In genomic region chr6:69290116-69290515, GRCh38 we compare ENCODE assay signal across 15 cellular contexts.
"Had no signal": no experiment of that assay in that cellular context is flagged by ENCODE, and none has a peak within 500 bp of the region (broad histone marks: within the 10 kb centered on the region; RNA-seq: fewer than 3 reads in every experiment).

No MANE protein-coding gene starts in this region.

- H3K9me3 ChIP-seq: testis had no signal

- H3K27ac ChIP-seq: coronary artery, parathyroid adenoma, spleen, testis had no signal

- H3K4me1 ChIP-seq: parathyroid adenoma, spleen, testis had no signal

- DNase-seq: activated CD4-positive, alpha-beta memory T cell treated with anti-CD3 and anti-CD28 coated beads, Interleukin-2, amount 10 ng/mL, durations not matched to agents 7 days and 5 days; activated CD4-positive, alpha-beta T cell treated with anti-CD3 and anti-CD28 coated beads for 36 hours; activated CD8-positive, alpha-beta memory T cell treated with anti-CD3 and anti-CD28 coated beads, Interleukin-2, amount 10 ng/mL, durations not matched to agents 7 days and 5 days; amniotic stem cell; erythroblast; foreskin melanocyte; glutamatergic neuron; midbrain; spleen; stimulated activated CD4-positive, alpha-beta T cell treated with anti-CD3 and anti-CD28 coated beads, Interleukin-4, amount 100 ng/mL, for 4 hours; testis had no signal

- H3K36me3 ChIP-seq: spleen had no signal

- H3K27me3 ChIP-seq: spleen, testis had no signal

- ATAC-seq: activated CD4-positive, alpha-beta T cell treated with anti-CD3 and anti-CD28 coated beads for 36 hours; activated CD8-positive, alpha-beta memory T cell treated with anti-CD3 and anti-CD28 coated beads, Interleukin-2, amount 10 ng/mL, durations not matched to agents 7 days and 5 days; stimulated activated memory B cell treated with anti-CD40 and anti-IgM and Interleukin-4, amounts not matched to agents 10 μg/mL and 1 μg/mL and 100 μg/mL, for 72 hours; WTC11 had no signal

- H3K4me3 ChIP-seq: coronary artery, spleen, testis had no signal
